8 cellular contexts compared by ENCODE assay signal in genomic region chr19:2648528-2648937, GRCh38. TPM values are rescaled to one million over a fixed set of nuclear protein-coding genes. Genes with fewer than 3 reads are reported as not detected.
A peak's percentile ranks its signal among the peaks of the same experiment; 100 is the strongest.
DNase-seq lines count a peak whose midpoint lies in the region; ATAC-seq and TF ChIP-seq lines count a peak whose summit lies in the region.

No MANE protein-coding gene starts in this region.

- H3K4me1 ChIP-seq in lung (ENCODE audit: control insufficient read depth in 2 of 2, insufficient read depth in 2 of 2, low read length in 2 of 2): peaks cover 0 to 2% of the 10 kb centered on the region in 2 donors

- ATAC-seq in lung (ENCODE audit: insufficient read depth, low FRiP score) (peak; percentile 58), HG03354 (IDR thresholded peaks at IDR 0.05; ENCODE audit: poor library complexity, severe bottlenecking, unreplicated experiment) (no peak)

- CTCF ChIA-PET in HEK293T (lab: Yijun Ruan, JAX): interaction anchor here (0.5 to 3.5 kb wide), 16 partner anchors 9 to 313 kb away, joined by 3 to 26 read pairs (median 4); no protein-coding TSS in a partner anchor
- CTCF ChIA-PET in activated CD4-positive, alpha-beta T cell treated with anti-CD3 and anti-CD28 coated beads, Interleukin-2, amount 10 ng/mL, durations not matched to agents 7 days and 5 days (lab: Charles Lee): interaction anchor here (0.6 to 2.1 kb wide), 19 partner anchors 11 to 299 kb away, joined by 3 to 19 read pairs (median 4); partner anchors contain the start of genes GNG7, SGTA and SLC39A3

- POLR2A ChIA-PET in HEK293T (lab: Yijun Ruan, JAX): interaction anchor here (0.8 to 1.3 kb wide), 3 partner anchors 53 to 302 kb away, joined by 3 to 5 read pairs (median 4); partner anchors contain the start of gene GADD45B
- POLR2A ChIA-PET in activated CD4-positive, alpha-beta T cell treated with anti-CD3 and anti-CD28 coated beads, Interleukin-2, amount 10 ng/mL, durations not matched to agents 7 days and 5 days (lab: Charles Lee): interaction anchor here (0.6 to 1.0 kb wide), 2 partner anchors 9 to 271 kb away, joined by 3 to 4 read pairs; no protein-coding TSS in a partner anchor

- H3K4me1 Mint-ChIP-seq in activated CD4-positive, alpha-beta T cell treated with anti-CD3 and anti-CD28 coated beads, Interleukin-2, amount 10 ng/mL, durations not matched to agents 7 days and 5 days: no peaks in the 10 kb centered on the region

- peak; percentile 93 for TF ChIP-seq CTCF in lung (IDR thresholded peaks at IDR 0.05; ENCODE audit: control extremely low read depth, extremely low read depth)

- H3K36me3 Mint-ChIP-seq in activated CD4-positive, alpha-beta T cell treated with anti-CD3 and anti-CD28 coated beads, Interleukin-2, amount 10 ng/mL, durations not matched to agents 7 days and 5 days (ENCODE audit: low read depth): no peaks in the 10 kb centered on the region

- H3K4me3 ChIP-seq in lung: no peak overlapping the region

- no peaks in the 10 kb centered on the region for H3K27me3 ChIP-seq in lung (ENCODE audit: control insufficient read depth, insufficient read depth)

- H3K9me3 Mint-ChIP-seq in activated CD4-positive, alpha-beta T cell treated with anti-CD3 and anti-CD28 coated beads, Interleukin-2, amount 10 ng/mL, durations not matched to agents 7 days and 5 days: no peaks in the 10 kb centered on the region

- no peaks in the 10 kb centered on the region for H3K36me3 ChIP-seq in lung (ENCODE audit: control insufficient read depth in 2 of 2, insufficient read depth in 2 of 2, low read length in 2 of 2)

- no peak overlapping the region for H3K27ac ChIP-seq in lung (ENCODE audit: low read depth in 1 of 2, low read length in 1 of 2)

- H3K9me3 ChIP-seq in lung (ENCODE audit: control insufficient read depth in 2 of 2, insufficient read depth in 1 of 2, low read length in 1 of 2): no peaks in the 10 kb centered on the region

- no peaks in the 10 kb centered on the region for H3K27me3 Mint-ChIP-seq in activated CD4-positive, alpha-beta T cell treated with anti-CD3 and anti-CD28 coated beads, Interleukin-2, amount 10 ng/mL, durations not matched to agents 7 days and 5 days

- no peak overlapping the region for H3K4me3 Mint-ChIP-seq in activated CD4-positive, alpha-beta T cell treated with anti-CD3 and anti-CD28 coated beads, Interleukin-2, amount 10 ng/mL, durations not matched to agents 7 days and 5 days

- DNase-seq in C1 segment of cervical spinal cord (lab: John Stamatoyannopoulos, UW) (peak in 13 of 14 donors; percentile 7 to 69 (median 41)), HEK293T (ENCODE audit: extremely low spot score) (peak; percentile 78), NCI-H748 (lab: John Stamatoyannopoulos, UW; ENCODE audit: unreplicated experiment) (peak; percentile 78), dermis blood vessel endothelial cell (peak; percentile 86), lung (ENCODE audit: low spot score) (peak; percentile 72)
- peak; percentile 78 for DNase-seq in activated CD4-positive, alpha-beta T cell treated with anti-CD3 and anti-CD28 coated beads, Interleukin-2, amount 10 ng/mL, durations not matched to agents 7 days and 5 days
- peak; percentile 58 for DNase-seq in stimulated activated CD8-positive, alpha-beta memory T cell treated with anti-CD3 and anti-CD28 coated beads, Interleukin-15, amount 100 ng/mL, for 1 hour (ENCODE audit: low read depth)

- H3K27ac Mint-ChIP-seq in activated CD4-positive, alpha-beta T cell treated with anti-CD3 and anti-CD28 coated beads, Interleukin-2, amount 10 ng/mL, durations not matched to agents 7 days and 5 days: no peak overlapping the region

- WGBS in lung, 2 donors: 32 to 37% methylated on average over 4 of the region's 4 CpGs

TF ChIP-seq in HEK293T, 16 proteins besides CTCF, POLR2A, EP300 and RAD21:
- TF ChIP-seq FOXK2 (IDR thresholded peaks at IDR 0.05): no peak
- no peak for TF ChIP-seq FOXA1 (IDR thresholded peaks at IDR 0.05)
- peak; percentile 77; the same call in 1 of the 2 replicates for TF ChIP-seq TARDBP (IDR thresholded peaks at IDR 0.05)
- no peak for TF ChIP-seq ELF4 (IDR thresholded peaks at IDR 0.05)
- TF ChIP-seq SUZ12 (IDR thresholded peaks at IDR 0.05): no peak
- TF ChIP-seq, protein P1, sequence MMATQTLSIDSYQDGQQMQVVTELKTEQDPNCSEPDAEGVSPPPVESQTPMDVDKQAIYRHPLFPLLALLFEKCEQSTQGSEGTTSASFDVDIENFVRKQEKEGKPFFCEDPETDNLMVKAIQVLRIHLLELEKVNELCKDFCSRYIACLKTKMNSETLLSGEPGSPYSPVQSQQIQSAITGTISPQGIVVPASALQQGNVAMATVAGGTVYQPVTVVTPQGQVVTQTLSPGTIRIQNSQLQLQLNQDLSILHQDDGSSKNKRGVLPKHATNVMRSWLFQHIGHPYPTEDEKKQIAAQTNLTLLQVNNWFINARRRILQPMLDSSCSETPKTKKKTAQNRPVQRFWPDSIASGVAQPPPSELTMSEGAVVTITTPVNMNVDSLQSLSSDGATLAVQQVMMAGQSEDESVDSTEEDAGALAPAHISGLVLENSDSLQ (IDR thresholded peaks at IDR 0.05): peak; percentile 95
- TF ChIP-seq ZNF384 (IDR thresholded peaks at IDR 0.05): peak; percentile 50
- peak; percentile 24; the same call in 1 of the 2 replicates for TF ChIP-seq ARNT (IDR thresholded peaks at IDR 0.05)
- TF ChIP-seq LEF1 (IDR thresholded peaks at IDR 0.05; ENCODE audit: borderline replicate concordance): no peak

RNA-seq across cellular contexts. Expression of gene GNG7, which starts 54.0 kb away (rescaled TPM):
- total RNA-seq in activated CD4-positive, alpha-beta T cell treated with anti-CD3 and anti-CD28 coated beads, Interleukin-2, amount 10 ng/mL, durations not matched to agents 7 days and 5 days: 1 to 10 TPM; 1.1 to 1.2 TPM
- total RNA-seq in dermis blood vessel endothelial cell (1.0 and 1.4 TPM in 2 replicates), lung (1 to 10 TPM; 2.4 to 4.5 TPM)
- polyA plus RNA-seq in lung: 1 to 10 TPM; 1.6 to 3.1 TPM
